8 cellular contexts compared by ENCODE assay signal in the genomic region with DNA sequence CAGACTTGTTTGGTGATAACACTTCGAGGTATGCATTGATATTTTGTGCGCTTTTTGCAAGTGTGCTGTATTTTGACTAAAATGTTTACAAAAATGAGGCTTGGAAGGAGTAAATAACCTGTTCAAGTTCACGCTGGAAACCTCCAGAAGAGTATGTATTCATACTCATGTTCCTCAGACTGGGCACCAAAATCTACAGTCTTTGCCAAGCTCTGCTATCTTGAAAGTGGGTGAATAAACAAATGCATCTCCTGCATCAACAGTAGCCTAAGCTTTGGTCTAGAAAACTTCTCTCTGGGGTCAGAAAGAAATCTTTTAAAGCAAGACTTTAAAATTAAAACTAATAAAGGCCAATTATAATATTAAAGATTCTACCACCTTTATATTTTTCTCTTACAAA.
"Had no signal": no experiment of that assay in that cellular context is flagged by ENCODE, and none has a peak within 500 bp of the region (broad histone marks: within the 10 kb centered on the region; RNA-seq: fewer than 3 reads in every experiment).

No MANE protein-coding gene starts in this region.

- H3K4me3 Mint-ChIP-seq: H9, IgD-negative memory B cell had no signal

- H3K27ac Mint-ChIP-seq: H9, IgD-negative memory B cell had no signal

- H3K9ac ChIP-seq: GM23248, KMS-11 had no signal

- DNase-seq: GOT3, H9, HCEC 1CT, KBM-7 had no signal

- H3K27ac ChIP-seq: GM23248, KMS-11 had no signal

- FAIRE-seq: HTR-8/SVneo had no signal

- H3K4me1 Mint-ChIP-seq: IgD-negative memory B cell had no signal

- H3K4me2 ChIP-seq: KMS-11 had no signal

- H3K36me3 Mint-ChIP-seq: IgD-negative memory B cell had no signal

- H3K4me3 ChIP-seq: GM23248 had no signal

- H2AFZ ChIP-seq: GM23248 had no signal

- H3K27me3 Mint-ChIP-seq: IgD-negative memory B cell had no signal

- H3K9me3 Mint-ChIP-seq: H9, IgD-negative memory B cell had no signal
